Comparison of ENCODE assay signal across 6 cellular contexts in the genomic region with DNA sequence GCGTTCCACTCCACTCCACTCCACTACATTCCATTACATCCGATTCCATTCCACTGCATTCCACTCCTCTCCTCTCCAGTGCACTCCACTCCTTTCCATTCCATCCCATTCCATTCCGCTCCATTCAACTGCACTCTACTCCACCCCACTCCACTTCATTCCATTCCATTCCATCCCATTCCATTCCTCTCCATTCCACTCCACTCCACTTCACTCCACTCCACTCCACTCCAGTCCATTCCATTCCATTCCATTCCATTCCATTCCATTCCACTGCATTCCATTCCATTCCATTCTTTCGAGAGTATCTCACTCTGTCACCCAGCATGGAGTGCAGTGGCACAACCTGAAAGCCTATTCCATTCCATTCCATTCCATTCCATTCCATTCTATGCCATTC.
DNase-seq lines count a peak whose midpoint lies in the region; ATAC-seq and TF ChIP-seq lines count a peak whose summit lies in the region.
"Not testable (repeated sequence)": the region's sequence is repeated elsewhere in the genome, so short reads cannot be mapped to it uniquely, and the experiment has no call there.

No MANE protein-coding gene starts in this region.

- H3K9me3 ChIP-seq in endodermal cell (ENCODE audit: control insufficient read depth, low read length) (peaks cover 95% of the 10 kb centered on the region), gastroesophageal sphincter (peaks cover 0 to 66% (median 0%) of the 10 kb centered on the region in 3 donors), iPS-15b (ENCODE audit: control insufficient read depth, insufficient read depth, low read length) (peaks cover 59% of the 10 kb centered on the region), mucosa of descending colon (peaks cover 93% of the 10 kb centered on the region), upper lobe of left lung (peaks cover 0 to 65% (median 11%) of the 10 kb centered on the region in 4 donors)

- H3K27ac Mint-ChIP-seq in endodermal cell, result not testable (repeated sequence)

- WGBS in endodermal cell (ENCODE audit: insufficient coverage in 1 of 2, insufficient read length in 1 of 2), 2 experiments, result 74 to 78% methylated on average over 4 of the region's 4 CpGs
- WGBS in gastroesophageal sphincter (ENCODE audit: low coverage in 1 of 2), 2 donors, result 72 to 74% methylated on average over 4 of the region's 4 CpGs
- WGBS in upper lobe of left lung, 2 donors, result 73 to 75% methylated on average over 4 of the region's 4 CpGs

- TF ChIP-seq EP300 in gastroesophageal sphincter (IDR thresholded peaks at IDR 0.05); upper lobe of left lung (IDR thresholded peaks at IDR 0.05): not testable (repeated sequence)

- H3K9me3 Mint-ChIP-seq in endodermal cell, result peaks cover 100% of the 10 kb centered on the region

- not testable (repeated sequence) for H3K36me3 ChIP-seq in endodermal cell (ENCODE audit: control insufficient read depth, insufficient read depth, low read length); gastroesophageal sphincter; iPS-15b (ENCODE audit: control insufficient read depth, insufficient read depth, low read length); mucosa of descending colon (ENCODE audit: low read depth); upper lobe of left lung

- intact Hi-C loops in mucosa of descending colon (cut with DNase I, micrococcal nuclease), result not testable (repeated sequence)

- H3K9ac ChIP-seq in endodermal cell (ENCODE audit: extremely low read depth, low read length, poor library complexity, severe bottlenecking); iPS-15b (ENCODE audit: low read depth, low read length): not testable (repeated sequence)

- ATAC-seq in GM18907 (IDR thresholded peaks at IDR 0.05; ENCODE audit: unreplicated experiment) (peak; percentile 60), gastroesophageal sphincter (peak; percentile 39), mucosa of descending colon (peak; percentile 31), upper lobe of left lung (ENCODE audit: low FRiP score in 2 of 2) (peak; percentile 69 to 92)

- TF ChIP-seq CTCF in endodermal cell (conservative IDR thresholded peaks at IDR 0.05); gastroesophageal sphincter (IDR thresholded peaks at IDR 0.05); mucosa of descending colon (IDR thresholded peaks at IDR 0.05); upper lobe of left lung (IDR thresholded peaks at IDR 0.05): not testable (repeated sequence)

- H3K27me3 Mint-ChIP-seq in endodermal cell (ENCODE audit: insufficient read depth), result not testable (repeated sequence)

- not testable (repeated sequence) for H3K4me1 ChIP-seq in endodermal cell (ENCODE audit: control insufficient read depth, insufficient read depth, low read length); gastroesophageal sphincter; iPS-15b (ENCODE audit: control insufficient read depth, insufficient read depth, low read length); mucosa of descending colon (ENCODE audit: low read depth); upper lobe of left lung

- TF ChIP-seq POLR2A in gastroesophageal sphincter (IDR thresholded peaks at IDR 0.05); upper lobe of left lung (IDR thresholded peaks at IDR 0.05): not testable (repeated sequence)

- peaks cover 11% of the 10 kb centered on the region for H3K36me3 Mint-ChIP-seq in endodermal cell (ENCODE audit: low read depth)

- not testable (repeated sequence) for H3K27me3 ChIP-seq in endodermal cell (ENCODE audit: control insufficient read depth, insufficient read depth, low read length, poor library complexity, severe bottlenecking); gastroesophageal sphincter; iPS-15b (ENCODE audit: control insufficient read depth, insufficient read depth, low read length); upper lobe of left lung

- not testable (repeated sequence) for H3K27ac ChIP-seq in endodermal cell (ENCODE audit: low read depth, low read length); gastroesophageal sphincter; upper lobe of left lung

- not testable (repeated sequence) for DNase-seq in endodermal cell, mucosa of descending colon, upper lobe of left lung

- H3K4me3 ChIP-seq in endodermal cell (ENCODE audit: low read length), result peak overlapping the region; percentile 58
- H3K4me3 ChIP-seq in gastroesophageal sphincter, mucosa of descending colon, upper lobe of left lung: not testable (repeated sequence)
- H3K4me3 ChIP-seq in iPS-15b (ENCODE audit: low read depth, low read length), result peak overlapping the region; percentile 23

- H3K4me3 Mint-ChIP-seq in endodermal cell, result not testable (repeated sequence)

- not testable (repeated sequence) for H3K4me1 Mint-ChIP-seq in endodermal cell
